ENCODE assay signal across 8 cellular contexts in genomic region chr14:73785336-73785833, GRCh38.
DNase-seq lines count a peak whose midpoint lies in the region; TF ChIP-seq lines count a peak whose summit lies in the region.

No MANE protein-coding gene starts in this region.

- H3K4me3 Mint-ChIP-seq in activated CD4-positive, alpha-beta memory T cell treated with anti-CD3 and anti-CD28 coated beads for 36 hours = peak overlapping the region; percentile 90

- TF ChIP-seq CTCF in DOHH2 (IDR thresholded peaks at IDR 0.05; ENCODE audit: low read depth, low read length, poor library complexity, severe bottlenecking) = no peak
- no peak for TF ChIP-seq CTCF in cardiac muscle cell (IDR thresholded peaks at IDR 0.05; ENCODE audit: low read depth, low read length)
- no peak for TF ChIP-seq CTCF in prostate gland (IDR thresholded peaks at IDR 0.05)
- TF ChIP-seq CTCF in GM20000 (IDR thresholded peaks at IDR 0.05; ENCODE audit: extremely low read depth, missing control alignments) = no peak

- POLR2A ChIA-PET in activated CD4-positive, alpha-beta memory T cell treated with anti-CD3 and anti-CD28 coated beads for 36 hours (lab: Charles Lee) = interaction anchor here (0.8 to 7.3 kb wide), 11 partner anchors 10 to 300 kb away, joined by 3 to 211 read pairs (median 5); partner anchors contain the start of genes ACOT2 and ZNF410

- peak overlapping the region; percentile 93 for H3K27ac Mint-ChIP-seq in activated CD4-positive, alpha-beta memory T cell treated with anti-CD3 and anti-CD28 coated beads for 36 hours

- H3K27me3 ChIP-seq in DOHH2 (ENCODE audit: control insufficient read depth, low read length) (no peaks in the 10 kb centered on the region), cardiac muscle cell (no peaks in the 10 kb centered on the region), prostate gland (replicated peaks; ENCODE audit: insufficient read depth) (no peaks in the 10 kb centered on the region)

- TF ChIP-seq POLR2A in prostate gland (IDR thresholded peaks at IDR 0.05) = no peak

- H3K36me3 ChIP-seq in DOHH2 (ENCODE audit: control insufficient read depth, low read length) (peaks cover 34% of the 10 kb centered on the region), cardiac muscle cell (no peaks in the 10 kb centered on the region), prostate gland (no peaks in the 10 kb centered on the region)

- no peaks in the 10 kb centered on the region for H3K9me2 ChIP-seq in DOHH2 (replicated peaks; ENCODE audit: control insufficient read depth, low read length)

- intact Hi-C loops in activated CD4-positive, alpha-beta memory T cell treated with anti-CD3 and anti-CD28 coated beads for 36 hours (cut with micrococcal nuclease) = loop anchor here (5.0 kb wide), 1 partner anchor 33 kb away; no protein-coding TSS in a partner anchor
- intact Hi-C loops in prostate gland (cut with DNase I) = loop anchor here (2.0 kb wide), 1 partner anchor 25 kb away; a partner anchor contains a TSS

- peaks cover 8% of the 10 kb centered on the region for H3K36me3 Mint-ChIP-seq in activated CD4-positive, alpha-beta memory T cell treated with anti-CD3 and anti-CD28 coated beads for 36 hours

- H3K27ac ChIP-seq in DOHH2 (ENCODE audit: low read depth, low read length) (peak overlapping the region; percentile 82), cardiac muscle cell (no peak overlapping the region), prostate gland (peak overlapping the region; percentile 98)

- H3K4me1 Mint-ChIP-seq in activated CD4-positive, alpha-beta memory T cell treated with anti-CD3 and anti-CD28 coated beads for 36 hours (ENCODE audit: low read depth) = peaks cover 60% of the 10 kb centered on the region

- DNase-seq in HS-27A (ENCODE audit: low read depth) (peak; percentile 48), cardiac muscle cell (ENCODE audit: low read depth in 1 of 2, low spot score in 1 of 2) (peak in 1 of 2 donors; percentile 85), prostate gland (ENCODE audit: low spot score) (no peak), GM20000 (ENCODE audit: low spot score) (no peak), HuH-7.5 (ENCODE audit: low spot score) (no peak), NCI-H345 treated with DMSO at 0.1 percent for 48 hours (lab: John Stamatoyannopoulos, UW; ENCODE audit: unreplicated experiment) (no peak)
- peak; percentile 44 for DNase-seq in activated CD4-positive, alpha-beta memory T cell treated with anti-CD3 and anti-CD28 coated beads for 36 hours

- peak overlapping the region; percentile 77 for H3K4me2 ChIP-seq in DOHH2 (ENCODE audit: low read length)

- no peaks in the 10 kb centered on the region for H4K20me1 ChIP-seq in DOHH2 (ENCODE audit: control insufficient read depth, insufficient read depth, low read depth, low read length)

- H3K9me3 Mint-ChIP-seq in activated CD4-positive, alpha-beta memory T cell treated with anti-CD3 and anti-CD28 coated beads for 36 hours = no peaks in the 10 kb centered on the region

- peaks cover 7% of the 10 kb centered on the region for H3F3A ChIP-seq in DOHH2 (ENCODE audit: control insufficient read depth, insufficient read depth)

- H3K79me2 ChIP-seq in DOHH2 (ENCODE audit: control insufficient read depth, low read length) = peaks cover 77% of the 10 kb centered on the region

- H3K27me3 Mint-ChIP-seq in activated CD4-positive, alpha-beta memory T cell treated with anti-CD3 and anti-CD28 coated beads for 36 hours = no peaks in the 10 kb centered on the region

- CTCF ChIA-PET in activated CD4-positive, alpha-beta memory T cell treated with anti-CD3 and anti-CD28 coated beads for 36 hours (lab: Charles Lee) = interaction anchor here (0.7 to 7.1 kb wide), 18 partner anchors 10 to 101 kb away, joined by 3 to 55 read pairs (median 5); partner anchors contain the start of genes PTGR2 and ZNF410

- 3% methylated on average over 8 of the region's 8 CpGs for WGBS in prostate gland

- peak overlapping the region; percentile 81 for H3K4me3 ChIP-seq in DOHH2 (ENCODE audit: low read length)
- H3K4me3 ChIP-seq in cardiac muscle cell = peak overlapping the region; percentile 80
- H3K4me3 ChIP-seq in prostate gland = peak overlapping the region; percentile 75 to 82

- H3K4me1 ChIP-seq in DOHH2 (ENCODE audit: control insufficient read depth, low read length) = peaks cover 71% of the 10 kb centered on the region
- H3K4me1 ChIP-seq in cardiac muscle cell (ENCODE audit: low read depth) = peaks cover 45% of the 10 kb centered on the region
- H3K4me1 ChIP-seq in prostate gland (replicated peaks) = peaks cover 25% of the 10 kb centered on the region

- H3K9me3 ChIP-seq in DOHH2 (ENCODE audit: control insufficient read depth, insufficient read depth, low read length) = no peaks in the 10 kb centered on the region
- H3K9me3 ChIP-seq in cardiac muscle cell (ENCODE audit: low read depth) = no peaks in the 10 kb centered on the region
- H3K9me3 ChIP-seq in prostate gland = no peaks in the 10 kb centered on the region

Comparison
In these comparisons a context has a peak if more than half of its experiments do, and no peak if none do; other contexts are left out.
1. DNase-seq: peak in HS-27A (single experiment) and activated CD4-positive, alpha-beta memory T cell treated with anti-CD3 and anti-CD28 coated beads for 36 hours (single experiment); none in prostate gland (single experiment), GM20000 (single experiment), HuH-7.5 (single experiment) and NCI-H345 treated with DMSO at 0.1 percent for 48 hours (single experiment).
2. Peak in every context shown above with its lines, with median percentiles within 50 percentile points of each other: H3K4me3 ChIP-seq.